ENCODE assay signal across 1 cellular context in genomic region chr17:16383216-16383615, GRCh38.
TF ChIP-seq lines count a peak whose summit lies in the region.

No MANE protein-coding gene starts in this region.

TF ChIP-seq in A549, 52 proteins besides CTCF, POLR2A, EP300 and RAD21 (continued from another document):
- TF ChIP-seq PBX3 (IDR thresholded peaks at IDR 0.05): no peak
- TF ChIP-seq ZC3H11A (IDR thresholded peaks at IDR 0.05): no peak
- TF ChIP-seq RNF2 (IDR thresholded peaks at IDR 0.05; ENCODE audit: borderline replicate concordance, low read depth): no peak
- no peak for TF ChIP-seq NR3C1 (IDR thresholded peaks at IDR 0.05)
- peak; percentile 33; the same call in 1 of the 2 replicates for TF ChIP-seq REST (IDR thresholded peaks at IDR 0.05)
- TF ChIP-seq NPAS2 (CRISPR knock-in tag; IDR thresholded peaks at IDR 0.05; ENCODE audit: borderline replicate concordance): no peak
- TF ChIP-seq CBX2 (IDR thresholded peaks at IDR 0.05; ENCODE audit: borderline replicate concordance, low read depth): no peak
- TF ChIP-seq EHF (CRISPR knock-in tag; IDR thresholded peaks at IDR 0.05): no peak
- TF ChIP-seq HDAC2 (IDR thresholded peaks at IDR 0.05): no peak
- TF ChIP-seq HEYL (CRISPR knock-in tag; IDR thresholded peaks at IDR 0.05): no peak
- TF ChIP-seq TFCP2L1 (CRISPR knock-in tag; IDR thresholded peaks at IDR 0.05): 0 out of 2 replicates have a peak, but pooled peaks have one; percentile 3
- TF ChIP-seq GATA3 (IDR thresholded peaks at IDR 0.05; ENCODE audit: borderline replicate concordance): no peak
- TF ChIP-seq HOXA7 (CRISPR knock-in tag; IDR thresholded peaks at IDR 0.05): 0 out of 2 replicates have a peak, but pooled peaks have one; percentile 72
- peak; percentile 85 for TF ChIP-seq FOSB (CRISPR knock-in tag; IDR thresholded peaks at IDR 0.05)
- TF ChIP-seq KDM5A (IDR thresholded peaks at IDR 0.05): no peak
- TF ChIP-seq SREBF2 (IDR thresholded peaks at IDR 0.05): no peak
- no peak for TF ChIP-seq MAZ (IDR thresholded peaks at IDR 0.05; ENCODE audit: borderline replicate concordance, low read depth, low read length)
- TF ChIP-seq SMC3 (IDR thresholded peaks at IDR 0.05): no peak
- no peak for TF ChIP-seq EHMT2 (IDR thresholded peaks at IDR 0.05; ENCODE audit: low read depth)
